22 cellular contexts compared by ENCODE assay signal in genomic region chr10:124473070-124473469, GRCh38. TPM values are rescaled to one million over a fixed set of nuclear protein-coding genes. Genes with fewer than 3 reads are reported as not detected.
DNase-seq lines count a peak whose midpoint lies in the region; ATAC-seq and TF ChIP-seq lines count a peak whose summit lies in the region.
"Had no signal": no experiment of that assay in that cellular context is flagged by ENCODE, and none has a peak within 500 bp of the region (broad histone marks: within the 10 kb centered on the region; RNA-seq: fewer than 3 reads in every experiment).

No MANE protein-coding gene starts in this region.

- no peaks in the 10 kb centered on the region for H3K9me3 Mint-ChIP-seq in activated CD4-positive, alpha-beta T cell treated with anti-CD3 and anti-CD28 coated beads, Interleukin-2, amount 10 ng/mL, durations not matched to agents 24 days and 14 days
- H3K9me3 Mint-ChIP-seq in endodermal cell: no peaks in the 10 kb centered on the region

- TF ChIP-seq POLR2A in thyroid gland (IDR thresholded peaks at IDR 0.05): no peak

- no peaks in the 10 kb centered on the region for H3K27me3 ChIP-seq in endodermal cell (ENCODE audit: control insufficient read depth, insufficient read depth, low read length, poor library complexity, severe bottlenecking)
- no peaks in the 10 kb centered on the region for H3K27me3 ChIP-seq in thyroid gland

- no peaks in the 10 kb centered on the region for H3K27me3 Mint-ChIP-seq in activated CD4-positive, alpha-beta T cell treated with anti-CD3 and anti-CD28 coated beads, Interleukin-2, amount 10 ng/mL, durations not matched to agents 24 days and 14 days
- H3K27me3 Mint-ChIP-seq in endodermal cell (ENCODE audit: insufficient read depth): no peaks in the 10 kb centered on the region
- H3K27me3 Mint-ChIP-seq: IgD-negative memory B cell had no signal

- peaks cover 3% of the 10 kb centered on the region for H3K4me1 Mint-ChIP-seq in activated CD4-positive, alpha-beta T cell treated with anti-CD3 and anti-CD28 coated beads, Interleukin-2, amount 10 ng/mL, durations not matched to agents 24 days and 14 days
- H3K4me1 Mint-ChIP-seq in endodermal cell: peaks cover 2% of the 10 kb centered on the region

- H3K27ac ChIP-seq in RWPE1 (peak overlapping the region; percentile 28), endodermal cell (ENCODE audit: low read depth, low read length) (no peak overlapping the region), thyroid gland (peak overlapping the region in 2 of 3 donors; percentile 25 to 33)

- H3K36me3 ChIP-seq in endodermal cell (ENCODE audit: control insufficient read depth, insufficient read depth, low read length) (no peaks in the 10 kb centered on the region), thyroid gland (no peaks in the 10 kb centered on the region)

- CTCF ChIA-PET in RWPE1 (lab: Yijun Ruan, JAX): interaction anchor here (0.9 to 1.6 kb wide), 2 partner anchors 11 to 70 kb away, joined by 3 read pairs; partner anchors contain the start of gene LHPP

- TF ChIP-seq CTCF in RWPE1 (conservative IDR thresholded peaks at IDR 0.05; ENCODE audit: low read depth) (no peak), endodermal cell (conservative IDR thresholded peaks at IDR 0.05) (no peak), thyroid gland (IDR thresholded peaks at IDR 0.05) (no peak)

- DNase-seq in activated CD4-positive, alpha-beta T cell treated with anti-CD3 and anti-CD28 coated beads, Interleukin-2, amount 10 ng/mL, durations not matched to agents 24 days and 14 days: no peak
- DNase-seq in activated CD4-positive, alpha-beta T cell treated with anti-CD3 and anti-CD28 coated beads for 48 hours: no peak
- DNase-seq in RWPE1 (ENCODE audit: low spot score) (no peak), endodermal cell (peak; percentile 43), thyroid gland (no peak), left lobe of liver (ENCODE audit: low spot score) (no peak)
- DNase-seq in stimulated activated naive CD4-positive, alpha-beta T cell (lab: John Stamatoyannopoulos, UW): no peak
- DNase-seq: 8988T; DMS79 treated with DMSO at 0.1 percent for 48 hours; HCEC 1CT; NCI-H1105 treated with DMSO at 0.1 percent for 48 hours; NCI-H1694; NCI-H2081; NCI-H2171; NCI-H345; NCI-H524; NCI-H774; NK-92 treated with Interleukin-12 subunit alpha and Interleukin-12 subunit beta, amount 100 ng/mL, for 24 hours; SIG-M5; SK-N-SH had no signal

- H3K9me3 ChIP-seq in endodermal cell (ENCODE audit: control insufficient read depth, low read length): no peaks in the 10 kb centered on the region
- no peaks in the 10 kb centered on the region for H3K9me3 ChIP-seq in thyroid gland
- H3K9me3 ChIP-seq: SK-N-SH had no signal

- H3K9ac ChIP-seq in endodermal cell (ENCODE audit: extremely low read depth, low read length, poor library complexity, severe bottlenecking): no peak overlapping the region
- H3K9ac ChIP-seq: SK-N-SH had no signal

- intact Hi-C loops in activated CD4-positive, alpha-beta T cell treated with anti-CD3 and anti-CD28 coated beads, Interleukin-2, amount 10 ng/mL, durations not matched to agents 24 days and 14 days (cut with micrococcal nuclease): loop anchor here (5.0 kb wide), 1 partner anchor 241 kb away; no protein-coding TSS in a partner anchor
- intact Hi-C loops in thyroid gland (cut with DNase I): no loop called here

- H3K4me3 Mint-ChIP-seq in activated CD4-positive, alpha-beta T cell treated with anti-CD3 and anti-CD28 coated beads, Interleukin-2, amount 10 ng/mL, durations not matched to agents 24 days and 14 days: no peak overlapping the region
- H3K4me3 Mint-ChIP-seq in endodermal cell: no peak overlapping the region
- H3K4me3 Mint-ChIP-seq: IgD-negative memory B cell had no signal

- ATAC-seq in left lobe of liver: no peak

- H3K4me3 ChIP-seq in endodermal cell (ENCODE audit: low read length): no peak overlapping the region
- H3K4me3 ChIP-seq in thyroid gland (replicated peaks in 1 of 3): no peak overlapping the region

- peaks cover 3% of the 10 kb centered on the region for H3K4me1 ChIP-seq in endodermal cell (ENCODE audit: control insufficient read depth, insufficient read depth, low read length)
- H3K4me1 ChIP-seq in thyroid gland: peaks cover 17 to 30% of the 10 kb centered on the region in 2 donors

- H3K36me3 Mint-ChIP-seq in activated CD4-positive, alpha-beta T cell treated with anti-CD3 and anti-CD28 coated beads, Interleukin-2, amount 10 ng/mL, durations not matched to agents 24 days and 14 days (ENCODE audit: low read depth): no peaks in the 10 kb centered on the region
- no peaks in the 10 kb centered on the region for H3K36me3 Mint-ChIP-seq in endodermal cell (ENCODE audit: low read depth)

- 84 to 90% methylated on average over 3 of the region's 3 CpGs for WGBS in endodermal cell (ENCODE audit: insufficient coverage in 1 of 2, insufficient read length in 1 of 2), 2 experiments
- 74 to 80% methylated on average over 3 of the region's 3 CpGs for WGBS in thyroid gland, 2 donors

- peak overlapping the region; percentile 29 for H3K27ac Mint-ChIP-seq in activated CD4-positive, alpha-beta T cell treated with anti-CD3 and anti-CD28 coated beads, Interleukin-2, amount 10 ng/mL, durations not matched to agents 24 days and 14 days
- H3K27ac Mint-ChIP-seq in endodermal cell: no peak overlapping the region
- H3K27ac Mint-ChIP-seq: IgD-negative memory B cell had no signal

- POLR2A ChIA-PET in RWPE1 (lab: Yijun Ruan, JAX; ENCODE audit: low non-redundant PET): interaction anchor here (0.5 to 1.4 kb wide), 2 partner anchors 11 to 18 kb away, joined by 3 to 8 read pairs; partner anchors contain the start of gene LHPP

RNA-seq across cellular contexts. Expression of gene LHPP, which starts 11.4 kb away (rescaled TPM):
- 8.1 and 8.6 TPM in 2 replicates for total RNA-seq in activated CD4-positive, alpha-beta T cell treated with anti-CD3 and anti-CD28 coated beads, Interleukin-2, amount 10 ng/mL, durations not matched to agents 24 days and 14 days
- total RNA-seq in endodermal cell (10 to 100 TPM; 23.3 to 24.8 TPM), thyroid gland (10 to 100 TPM in 3 of 4 donors, 1 to 10 TPM in 1; 8.3 to 69.9 (median 48.3) TPM), left lobe of liver (52.0 TPM)
- polyA plus RNA-seq in endodermal cell (2013, experiment 1 of 2): 13.3 TPM
- 10.6 TPM for polyA plus RNA-seq in endodermal cell (2013, experiment 2 of 2)

RNA-seq across cellular contexts. Expression of gene NKX1-2, which starts 23.2 kb away (rescaled TPM):
- not detected in 2 replicates for total RNA-seq in activated CD4-positive, alpha-beta T cell treated with anti-CD3 and anti-CD28 coated beads, Interleukin-2, amount 10 ng/mL, durations not matched to agents 24 days and 14 days
- 1 to 10 TPM; 2.3 to 3.3 TPM for total RNA-seq in endodermal cell
- 3.0 TPM for polyA plus RNA-seq in endodermal cell (2013, experiment 1 of 2)
- polyA plus RNA-seq in endodermal cell (2013, experiment 2 of 2): 1.2 TPM
- total RNA-seq in thyroid gland: not detected
- 0.05 TPM for total RNA-seq in left lobe of liver
- polyA plus RNA-seq: AG04450, IgD-negative memory B cell, SK-N-SH had no signal

RNA-seq across cellular contexts. Expression of gene OAT, which starts 54.3 kb away (rescaled TPM):
- 40.2 and 41.0 TPM in 2 replicates for total RNA-seq in activated CD4-positive, alpha-beta T cell treated with anti-CD3 and anti-CD28 coated beads, Interleukin-2, amount 10 ng/mL, durations not matched to agents 24 days and 14 days
- total RNA-seq in endodermal cell (10 to 100 TPM; 58.6 to 71.6 TPM), thyroid gland (100 to 1,000 TPM in 1 of 4 donors, 10 to 100 TPM in 3; 75.3 to 111 (median 95.8) TPM), left lobe of liver (42.7 TPM)
- 36.5 TPM for polyA plus RNA-seq in endodermal cell (2013, experiment 1 of 2)
- polyA plus RNA-seq in endodermal cell (2013, experiment 2 of 2): 37.6 TPM
